Comparison of ENCODE assay signal across 24 cellular contexts in genomic region chrX:136574548-136574947, GRCh38. TPM values are rescaled to one million over a fixed set of nuclear protein-coding genes. Genes with fewer than 3 reads are reported as not detected.
DNase-seq lines count a peak whose midpoint lies in the region; ATAC-seq, FAIRE-seq and TF ChIP-seq lines count a peak whose summit lies in the region.
"Had no signal": no experiment of that assay in that cellular context is flagged by ENCODE, and none has a peak within 500 bp of the region (broad histone marks: within the 10 kb centered on the region; RNA-seq: fewer than 3 reads in every experiment).

No MANE protein-coding gene starts in this region.

- no peak for FAIRE-seq in K562 (lab: Jason Lieb, UNC)
- no peak for FAIRE-seq in small intestine (lab: Jason Lieb, UNC)

- BruUV-seq in K562 (replicated peaks; lab: Mats Ljungman, UMichigan) = no TSS peak

- H3K4me1 ChIP-seq in K562 (replicated peaks in 1 of 2; ENCODE audit: control insufficient read depth in 2 of 2, insufficient read depth in 2 of 2, low read length in 2 of 2) (no peaks in the 10 kb centered on the region), small intestine (ENCODE audit: control insufficient read depth in 2 of 2, insufficient read depth in 1 of 2, low read depth in 1 of 2, low read length in 1 of 2) (no peaks in the 10 kb centered on the region)
- H3K4me1 ChIP-seq: upper lobe of left lung had no signal

- 0% methylated on average over 3 of the region's 3 CpGs for WGBS in K562 (ENCODE audit: insufficient coverage, low coverage, missing lambda C conversion rate)
- WGBS in small intestine, 3 donors = 9 to 22% (median 15%) methylated on average over 3 of the region's 3 CpGs

- no peaks in the 10 kb centered on the region for H3K9me1 ChIP-seq in K562 (ENCODE audit: control insufficient read depth, insufficient read depth, low read length)

- TF ChIP-seq CTCF in K562 (IDR thresholded peaks at IDR 0.05 in 2 of 3, conservative IDR thresholded peaks at IDR 0.05 in 1 of 3; ENCODE audit: insufficient read depth in 2 of 3, low read depth in 1 of 3, low read length in 3 of 3) = no peak

- no peak overlapping the region for H3K4me3 ChIP-seq in K562
- H3K4me3 ChIP-seq in small intestine (ENCODE audit: low read depth in 1 of 2, low read length in 2 of 2) = no peak overlapping the region
- H3K4me3 ChIP-seq: dorsolateral prefrontal cortex, gastroesophageal sphincter, lung, upper lobe of left lung had no signal

- no peak for DNase-seq in Right ventricle myocardium superior
- DNase-seq in left cardiac atrium = no peak
- DNase-seq in NCI-H2029 (lab: John Stamatoyannopoulos, UW) = peak; percentile 26
- peak in 1 of 4 experiments; percentile 2 for DNase-seq in K562 (ENCODE audit: extremely low read depth in 1 of 4, low spot score in 3 of 4)
- DNase-seq in small intestine = peak; percentile 46
- no peak for DNase-seq in activated CD8-positive, alpha-beta memory T cell treated with anti-CD3 and anti-CD28 coated beads for 24 hours
- DNase-seq: activated CD4-positive, alpha-beta T cell treated with anti-CD3 and anti-CD28 coated beads, Interleukin-2, amount 50 U/mL, for 48 hours; activated T-cell treated with anti-CD3 and anti-CD28 coated beads, Interleukin-2, amount 50 U/mL, for 1 hour; CD4-positive, alpha-beta T cell; dorsolateral prefrontal cortex; H9; KBM-7; NCI-H1048; NCI-H226; occipital lobe; right cardiac atrium; stimulated activated CD4-positive, alpha-beta T cell treated with anti-CD3 and anti-CD28 coated beads, Interleukin-1b, Interleukin-23, amount 100 ng/mL, for 48 hours; upper lobe of left lung had no signal

- in situ Hi-C loops in K562 (cut with MboI) = no loop called here

- POLR2A ChIA-PET in K562 (lab: Yijun Ruan, JAX) = no interaction called here

- H3K4me2 ChIP-seq in K562 (ENCODE audit: insufficient read depth, low read length) = no peak overlapping the region

- no peak overlapping the region for H3K27ac ChIP-seq in K562 (ENCODE audit: extremely low read depth, low read depth, low read length)
- H3K27ac ChIP-seq in small intestine (ENCODE audit: low read depth in 1 of 2, low read length in 1 of 2) = no peak overlapping the region
- H3K27ac ChIP-seq: dorsolateral prefrontal cortex, gastroesophageal sphincter, upper lobe of left lung, VCaP had no signal

- H3K79me2 ChIP-seq in K562 (ENCODE audit: control insufficient read depth, insufficient read depth, low read length) = no peaks in the 10 kb centered on the region

- no peaks in the 10 kb centered on the region for H4K20me1 ChIP-seq in K562 (replicated peaks; ENCODE audit: control insufficient read depth, insufficient read depth, low read length)

- H3K27me3 ChIP-seq in K562 (ENCODE audit: control insufficient read depth in 2 of 2, insufficient read depth in 2 of 2, low read length in 2 of 2) = no peaks in the 10 kb centered on the region
- no peaks in the 10 kb centered on the region for H3K27me3 ChIP-seq in small intestine (ENCODE audit: control insufficient read depth in 2 of 2, insufficient read depth in 2 of 2, low read length in 2 of 2)
- H3K27me3 ChIP-seq: gastroesophageal sphincter, upper lobe of left lung had no signal

- intact Hi-C loops in Right ventricle myocardium superior (cut with DNase I) = no loop called here
- intact Hi-C loops in left cardiac atrium (cut with DNase I) = no loop called here
- intact Hi-C loops in K562 (cut with micrococcal nuclease) = loop anchor here (10.0 kb wide), 2 partner anchors 120 to 170 kb away; no protein-coding TSS in a partner anchor

- TF ChIP-seq EP300 in K562 (IDR thresholded peaks at IDR 0.05; ENCODE audit: low read length) = no peak

- TF ChIP-seq RAD21 in K562 (CRISPR knock-in tag; conservative IDR thresholded peaks at IDR 0.05 in 1 of 2, IDR thresholded peaks at IDR 0.05 in 1 of 2) = no peak

- H3K36me3 ChIP-seq in K562 (ENCODE audit: control insufficient read depth, insufficient read depth, low read length) (no peaks in the 10 kb centered on the region), small intestine (ENCODE audit: control insufficient read depth in 2 of 2, insufficient read depth in 2 of 2, low read length in 2 of 2) (no peaks in the 10 kb centered on the region)
- H3K36me3 ChIP-seq: gastroesophageal sphincter, upper lobe of left lung had no signal

- H2AFZ ChIP-seq in K562 (ENCODE audit: low read depth, low read length) = no peak overlapping the region

- ATAC-seq in Right ventricle myocardium superior (ENCODE audit: poor library complexity) (peak; percentile 60), left cardiac atrium (no peak), K562 (no peak), GM18873 (IDR thresholded peaks at IDR 0.05; ENCODE audit: low FRiP score, unreplicated experiment) (no peak), HG02571 (IDR thresholded peaks at IDR 0.05; ENCODE audit: unreplicated experiment) (no peak)
- ATAC-seq: gastroesophageal sphincter had no signal

- H3K9ac ChIP-seq in K562 (ENCODE audit: insufficient read depth in 1 of 2, low read depth in 2 of 2, low read length in 2 of 2) = no peak overlapping the region

- no peak for TF ChIP-seq POLR2A in K562 (conservative IDR thresholded peaks at IDR 0.05)

- CTCF ChIA-PET in K562 (lab: Yijun Ruan, JAX; ENCODE audit: low intra/inter-chr PET ratio) = no interaction called here

- H3K9me3 ChIP-seq in K562 (replicated peaks; ENCODE audit: control insufficient read depth, insufficient read depth, low read depth, low read length) (no peaks in the 10 kb centered on the region), small intestine (ENCODE audit: control insufficient read depth, low read depth) (no peaks in the 10 kb centered on the region)
- H3K9me3 ChIP-seq: gastroesophageal sphincter, upper lobe of left lung had no signal

TF ChIP-seq in K562, 482 proteins besides CTCF, POLR2A, EP300 and RAD21:
- no peak for TF ChIP-seq HDAC3 (IDR thresholded peaks at IDR 0.05; ENCODE audit: borderline replicate concordance, partially characterized antibody)
- TF ChIP-seq NFIX (CRISPR knock-in tag; IDR thresholded peaks at IDR 0.05; ENCODE audit: low read depth) = peak; percentile 41; the same call in 1 of the 2 replicates
- peak in 1 of 2 experiments; percentile 28; a peak in 1 of 4 replicates for TF ChIP-seq FOXA3 (CRISPR knock-in tag; conservative IDR thresholded peaks at IDR 0.05 in 1 of 2, IDR thresholded peaks at IDR 0.05 in 1 of 2)
- peak; percentile 84 for TF ChIP-seq NFIC (IDR thresholded peaks at IDR 0.05)
TF ChIP-seq in K562: peak in this region for 3.

RNA-seq across cellular contexts. Expression of gene VGLL1, which starts 42.5 kb away (rescaled TPM):
- total RNA-seq in Right ventricle myocardium superior = not detected
- total RNA-seq in left cardiac atrium = not detected
- not detected in 2 replicates for total RNA-seq in K562 (2011; cell fraction: chromatin; rRNA removed; ENCODE audit: low replicate concordance)
- total RNA-seq in K562 (2011; cell fraction: nucleolus; rRNA removed) = not detected in 2 replicates
- total RNA-seq in K562 (2011; cell fraction: nucleoplasm; rRNA removed) = not detected in 2 replicates
- not detected in 2 replicates for total RNA-seq in K562 (2014; rRNA removed)
- not detected in 2 replicates for total RNA-seq in K562 (2014; rRNA removed; fragmentation: Illumina TruSeq; extraction: Trizol)
- not detected in 2 replicates for total RNA-seq in K562 (2015; rRNA removed; fragmentation: Illumina TruSeq; extraction: Trizol)
- total RNA-seq in K562 (2021) = not detected in 2 replicates
- not detected in 2 replicates for polyA plus RNA-seq in K562 (2011; rRNA removed)
- not detected in 2 replicates for polyA plus RNA-seq in K562 (2011; cell fraction: cytosol; rRNA removed)
- not detected in 2 replicates for polyA plus RNA-seq in K562 (2011; cell fraction: nucleus; rRNA removed)
- polyA plus RNA-seq in K562 (2012) = not detected in 2 replicates
- not detected in 2 replicates for polyA plus RNA-seq in K562 (2014; fragmentation: Illumina TruSeq; extraction: Trizol)
- polyA plus RNA-seq in K562 (2014; fragmentation: Nextera tagmentation; extraction: Ambion mirVana) = not detected
- polyA plus RNA-seq in K562 (2014; rRNA removed) = not detected in 2 replicates
- polyA minus RNA-seq in K562 (2011; rRNA and poly(A)+ RNA removed) = not detected in 2 replicates
- polyA minus RNA-seq in K562 (2011; cell fraction: cytosol; rRNA and poly(A)+ RNA removed) = not detected in 2 replicates
- polyA minus RNA-seq in K562 (2011; cell fraction: nucleus; rRNA and poly(A)+ RNA removed) = not detected in 2 replicates
- polyA plus RNA-seq in small intestine = not detected
- total RNA-seq: CD4-positive, alpha-beta T cell; dorsolateral prefrontal cortex; G401; H9; occipital lobe; right cardiac atrium had no signal
- polyA plus RNA-seq: right cardiac atrium had no signal

Comparison
In these comparisons a context has a peak if more than half of its experiments do, and no peak if none do; other contexts are left out.
1. DNase-seq: peak in NCI-H2029 (single experiment) and small intestine (single experiment); none in Right ventricle myocardium superior (single experiment), left cardiac atrium (single experiment) and activated CD8-positive, alpha-beta memory T cell treated with anti-CD3 and anti-CD28 coated beads for 24 hours (single experiment).